ENCODE assay signal across 8 cellular contexts in the genomic region with DNA sequence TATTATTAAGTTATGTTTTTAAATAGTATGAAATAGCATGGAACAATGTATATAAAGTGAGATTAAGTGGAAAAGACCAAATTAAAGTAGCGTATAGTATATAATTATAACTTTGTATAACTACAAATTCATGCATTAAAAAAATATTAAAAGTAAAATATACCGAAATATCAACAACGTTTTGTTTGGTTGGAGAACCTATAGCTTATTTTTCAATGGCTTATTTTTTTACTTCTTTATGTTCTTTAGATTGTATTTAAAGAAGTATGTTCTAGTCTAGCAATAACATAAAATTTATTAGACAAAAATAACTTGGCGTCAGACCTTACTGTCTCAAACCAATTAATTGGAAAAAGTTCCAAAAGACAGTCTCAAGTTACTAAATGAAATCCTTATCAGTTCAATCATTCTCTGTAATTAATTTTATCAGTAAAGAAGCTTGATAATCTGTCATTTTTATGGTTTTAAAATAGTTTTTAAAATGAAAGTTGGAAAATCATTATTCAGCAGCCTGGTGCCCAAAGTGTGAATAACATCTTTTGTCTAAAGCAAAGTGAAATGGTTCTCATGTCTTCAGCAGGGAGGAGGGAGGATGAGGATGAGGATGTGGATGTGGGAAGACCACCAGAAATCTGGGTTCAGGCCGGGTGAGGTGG. TPM values are rescaled to one million over a fixed set of nuclear protein-coding genes. Genes with fewer than 3 reads are reported as not detected.
A peak's percentile ranks its signal among the peaks of the same experiment; 100 is the strongest.
DNase-seq lines count a peak whose midpoint lies in the region; ATAC-seq and TF ChIP-seq lines count a peak whose summit lies in the region.

No MANE protein-coding gene starts in this region.

- H3K9me3 ChIP-seq in SK-N-MC (ENCODE audit: low read depth, low read length) (no peaks in the 10 kb centered on the region), gastroesophageal sphincter (peaks cover 0 to 4% (median 0%) of the 10 kb centered on the region in 3 donors), skeletal muscle tissue (ENCODE audit: control insufficient read depth in 3 of 3, low read length in 3 of 3) (no peaks in the 10 kb centered on the region)

- no peak for TF ChIP-seq EP300 in gastroesophageal sphincter (IDR thresholded peaks at IDR 0.05)

- TF ChIP-seq POLR2A in gastroesophageal sphincter (IDR thresholded peaks at IDR 0.05), result no peak

- H3K27ac ChIP-seq in SK-N-MC (no peak overlapping the region), gastroesophageal sphincter (peak overlapping the region in 3 of 4 donors; percentile 60 to 72 (median 64)), skeletal muscle tissue (ENCODE audit: low read depth, low read length) (no peak overlapping the region)

- H3K4me1 ChIP-seq in gastroesophageal sphincter, result peaks cover 0 to 13% (median 0%) of the 10 kb centered on the region in 3 donors
- H3K4me1 ChIP-seq in skeletal muscle tissue (ENCODE audit: control insufficient read depth in 3 of 3, insufficient read depth in 3 of 3, low read length in 3 of 3), result no peaks in the 10 kb centered on the region

- ATAC-seq in gastroesophageal sphincter, result no peak

- H3K27me3 ChIP-seq in gastroesophageal sphincter (peaks cover 36% of the 10 kb centered on the region), skeletal muscle tissue (ENCODE audit: control insufficient read depth in 3 of 3, insufficient read depth in 3 of 3, low read length in 3 of 3) (peaks cover 0 to 3% (median 0%) of the 10 kb centered on the region in 3 donors)

- H3K4me3 ChIP-seq in SK-N-MC (peak overlapping the region; percentile 81), gastroesophageal sphincter (peak overlapping the region; percentile 37 to 52), skeletal muscle tissue (ENCODE audit: low read length in 3 of 3) (peak overlapping the region; percentile 6 to 59 (median 52))

- H3K9ac ChIP-seq in SK-N-MC (ENCODE audit: insufficient read length) (peak overlapping the region; percentile 67), skeletal muscle tissue (ENCODE audit: low read depth in 1 of 3, low read length in 3 of 3) (no peak overlapping the region)

- H3K36me3 ChIP-seq in SK-N-MC (ENCODE audit: insufficient read depth, low read length) (no peaks in the 10 kb centered on the region), gastroesophageal sphincter (no peaks in the 10 kb centered on the region), skeletal muscle tissue (ENCODE audit: control insufficient read depth in 3 of 3, insufficient read depth in 3 of 3, low read length in 3 of 3) (no peaks in the 10 kb centered on the region)

- WGBS in gastroesophageal sphincter (ENCODE audit: low coverage in 1 of 2), 2 donors, result 32 to 38% methylated on average over 5 of the region's 5 CpGs

- no peak for TF ChIP-seq CTCF in gastroesophageal sphincter (IDR thresholded peaks at IDR 0.05)

- peak; percentile 48 for DNase-seq in SIG-M5 treated with dmso at 0.1 percent for 504 hours (lab: John Stamatoyannopoulos, UW; ENCODE audit: unreplicated experiment)
- DNase-seq in SIG-M5 (lab: John Stamatoyannopoulos, UW), result no peak
- DNase-seq in SK-N-MC (ENCODE audit: low read depth, low spot score), result no peak
- no peak for DNase-seq in activated effector memory CD4-positive, alpha-beta T cell treated with anti-CD3 and anti-CD28 coated beads, Interleukin-2, amount 50 U/mL, for 16 hours
- no peak for DNase-seq in NCI-H1048 (lab: John Stamatoyannopoulos, UW)
- DNase-seq in amniotic stem cell (lab: John Stamatoyannopoulos, UW), result no peak

RNA-seq across cellular contexts. Expression of a gene that starts 46.7 kb away (rescaled TPM):
- total RNA-seq in gastroesophageal sphincter, result 10 to 100 TPM in 3 of 4 donors, 1 to 10 TPM in 1; 7.8 to 18.7 (median 14.8) TPM
- 11.0 TPM for total RNA-seq in skeletal muscle tissue

Comparison
In these comparisons a context has a peak if more than half of its experiments do, and no peak if none do; other contexts are left out.
1. H3K27ac ChIP-seq: peak in gastroesophageal sphincter (3 of 4); none in SK-N-MC (single experiment) and skeletal muscle tissue (single experiment).
2. Peak in every context shown above with its lines, with median percentiles within 50 percentile points of each other: H3K4me3 ChIP-seq.